In the genomic region with DNA sequence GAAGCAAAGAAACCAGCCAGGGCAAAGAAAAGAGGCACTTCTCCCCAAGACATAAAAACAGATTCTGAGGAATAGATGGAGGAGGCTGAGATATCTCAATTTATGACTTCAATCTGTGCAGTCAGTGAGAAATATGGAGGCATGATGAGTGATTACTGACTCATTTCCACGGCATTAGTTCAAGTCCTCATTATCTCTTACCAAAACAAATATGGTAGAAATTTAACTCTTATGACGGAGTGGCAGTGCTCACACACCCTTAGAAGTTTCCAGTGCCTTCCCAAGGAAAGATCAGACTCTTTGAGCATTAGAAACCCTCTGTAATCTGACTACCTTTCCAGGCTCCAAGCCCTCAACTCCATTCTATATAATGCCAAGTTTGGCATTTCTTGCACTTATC, we compare ENCODE assay signal across 21 cellular contexts.
DNase-seq lines count a peak whose midpoint lies in the region; ATAC-seq and TF ChIP-seq lines count a peak whose summit lies in the region.
"Had no signal": no experiment of that assay in that cellular context is flagged by ENCODE, and none has a peak within 500 bp of the region (broad histone marks: within the 10 kb centered on the region; RNA-seq: fewer than 3 reads in every experiment).

No MANE protein-coding gene starts in this region.

- intact Hi-C loops in psoas muscle (cut with DNase I), result no loop called here

- no peaks in the 10 kb centered on the region for H3K27me3 Mint-ChIP-seq in endothelial cell (ENCODE audit: unreplicated experiment)

- H3K9me3 ChIP-seq in psoas muscle, result no peaks in the 10 kb centered on the region
- H3K9me3 ChIP-seq: body of pancreas had no signal

- H3K4me1 ChIP-seq in psoas muscle, result no peaks in the 10 kb centered on the region
- H3K4me1 ChIP-seq: body of pancreas had no signal

- H3K4me1 Mint-ChIP-seq in endothelial cell (ENCODE audit: unreplicated experiment), result peaks cover 8% of the 10 kb centered on the region
- H3K4me1 Mint-ChIP-seq: CD14-positive monocyte; stimulated activated effector memory CD8-positive, alpha-beta T cell treated with anti-CD3 and anti-CD28 coated beads, Interleukin-12 subunit alpha, Interleukin-12 subunit beta, amount 100 ng/mL, for 72 hours had no signal

- peaks cover 0 to 9% of the 10 kb centered on the region in 2 donors for H3K36me3 ChIP-seq in psoas muscle (ENCODE audit: insufficient read depth in 1 of 2, low read depth in 1 of 2)

- no peak overlapping the region for H3K4me3 Mint-ChIP-seq in endothelial cell (ENCODE audit: unreplicated experiment)
- H3K4me3 Mint-ChIP-seq: CD14-positive monocyte; effector memory CD8-positive, alpha-beta T cell; stimulated activated effector memory CD8-positive, alpha-beta T cell treated with anti-CD3 and anti-CD28 coated beads, Interleukin-12 subunit alpha, Interleukin-12 subunit beta, amount 100 ng/mL, for 72 hours had no signal

- no peak for TF ChIP-seq CTCF in AG10803 (conservative IDR thresholded peaks at IDR 0.05; ENCODE audit: low read length)
- TF ChIP-seq CTCF in psoas muscle (IDR thresholded peaks at IDR 0.05), result no peak
- TF ChIP-seq CTCF in endothelial cell (IDR thresholded peaks at IDR 0.05; ENCODE audit: unreplicated experiment), result no peak

- H3K36me3 Mint-ChIP-seq in endothelial cell (ENCODE audit: low read depth, unreplicated experiment), result no peaks in the 10 kb centered on the region
- H3K36me3 Mint-ChIP-seq: CD14-positive monocyte; stimulated activated effector memory CD8-positive, alpha-beta T cell treated with anti-CD3 and anti-CD28 coated beads, Interleukin-12 subunit alpha, Interleukin-12 subunit beta, amount 100 ng/mL, for 72 hours had no signal

- no peaks in the 10 kb centered on the region for H3K9me3 Mint-ChIP-seq in endothelial cell (ENCODE audit: unreplicated experiment)
- H3K9me3 Mint-ChIP-seq: effector memory CD8-positive, alpha-beta T cell had no signal

- H3K27me3 ChIP-seq in psoas muscle (ENCODE audit: insufficient read depth in 3 of 3, low read length in 2 of 3), result no peaks in the 10 kb centered on the region
- H3K27me3 ChIP-seq: body of pancreas had no signal

- no peak overlapping the region for H3K4me3 ChIP-seq in AG10803 (ENCODE audit: low read length)
- no peak overlapping the region for H3K4me3 ChIP-seq in psoas muscle
- H3K4me3 ChIP-seq: body of pancreas, K562, skin epidermis had no signal

- 86 to 89% (median 87%) methylated on average over 2 of the region's 2 CpGs for WGBS in psoas muscle, 3 donors

- H3K27ac ChIP-seq in psoas muscle, result no peak overlapping the region
- H3K27ac ChIP-seq: body of pancreas, skin epidermis, VCaP had no signal

- DNase-seq in AG10803 (ENCODE audit: low read depth) (peak; percentile 66), HS-27A (ENCODE audit: low read depth) (peak; percentile 66), astrocyte of the hippocampus (ENCODE audit: low read depth, low spot score) (peak; percentile 25), hepatic stellate cell (ENCODE audit: low spot score) (peak; percentile 5), psoas muscle (no peak), endothelial cell (ENCODE audit: low spot score) (no peak), middle frontal gyrus (ENCODE audit: extremely low spot score, low spot score) (no peak)
- no peak for DNase-seq in stimulated activated naive CD4-positive, alpha-beta T cell treated with Interleukin-2 at 50 U/mL for 16 hours (lab: John Stamatoyannopoulos, UW)
- DNase-seq: activated effector memory CD4-positive, alpha-beta T cell treated with anti-CD3 and anti-CD28 coated beads, Interleukin-2, amount 50 U/mL, for 16 hours; body of pancreas; DND-41; effector memory CD8-positive, alpha-beta T cell; H7; kidney; occipital lobe; trophoblast cell had no signal

- no peak for ATAC-seq in psoas muscle
- ATAC-seq: body of pancreas; effector memory CD8-positive, alpha-beta T cell; K562; stimulated activated effector memory CD8-positive, alpha-beta T cell treated with anti-CD3 and anti-CD28 coated beads, Interleukin-12 subunit alpha, Interleukin-12 subunit beta, amount 100 ng/mL, for 72 hours had no signal

- no peak overlapping the region for H3K27ac Mint-ChIP-seq in endothelial cell (ENCODE audit: unreplicated experiment)
- H3K27ac Mint-ChIP-seq: effector memory CD8-positive, alpha-beta T cell; stimulated activated effector memory CD8-positive, alpha-beta T cell treated with anti-CD3 and anti-CD28 coated beads, Interleukin-12 subunit alpha, Interleukin-12 subunit beta, amount 100 ng/mL, for 72 hours had no signal

Comparison
In these comparisons a context has a peak if more than half of its experiments do, and no peak if none do; other contexts are left out.
1. DNase-seq: peak in AG10803 (single experiment), HS-27A (single experiment), astrocyte of the hippocampus (single experiment) and hepatic stellate cell (single experiment); none in psoas muscle (0 of 2), endothelial cell (single experiment), middle frontal gyrus (single experiment) and stimulated activated naive CD4-positive, alpha-beta T cell treated with Interleukin-2 at 50 U/mL for 16 hours (single experiment).